1 cellular context compared by ENCODE assay signal in genomic region chr16:85275533-85276249, GRCh38.
TF ChIP-seq lines count a peak whose summit lies in the region.

No MANE protein-coding gene starts in this region.

TF ChIP-seq in K562, 482 proteins besides CTCF, POLR2A, EP300 and RAD21 (continued from another document and continues in another):
- no peak for TF ChIP-seq ZNF592 (IDR thresholded peaks at IDR 0.05)
- TF ChIP-seq ZFPM2 (CRISPR knock-in tag; IDR thresholded peaks at IDR 0.05): no peak
- no peak for TF ChIP-seq POLR2B (IDR thresholded peaks at IDR 0.05; ENCODE audit: low read depth, partially characterized antibody)
- TF ChIP-seq, protein P1, sequence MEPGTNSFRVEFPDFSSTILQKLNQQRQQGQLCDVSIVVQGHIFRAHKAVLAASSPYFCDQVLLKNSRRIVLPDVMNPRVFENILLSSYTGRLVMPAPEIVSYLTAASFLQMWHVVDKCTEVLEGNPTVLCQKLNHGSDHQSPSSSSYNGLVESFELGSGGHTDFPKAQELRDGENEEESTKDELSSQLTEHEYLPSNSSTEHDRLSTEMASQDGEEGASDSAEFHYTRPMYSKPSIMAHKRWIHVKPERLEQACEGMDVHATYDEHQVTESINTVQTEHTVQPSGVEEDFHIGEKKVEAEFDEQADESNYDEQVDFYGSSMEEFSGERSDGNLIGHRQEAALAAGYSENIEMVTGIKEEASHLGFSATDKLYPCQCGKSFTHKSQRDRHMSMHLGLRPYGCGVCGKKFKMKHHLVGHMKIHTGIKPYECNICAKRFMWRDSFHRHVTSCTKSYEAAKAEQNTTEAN (CRISPR knock-in tag; IDR thresholded peaks at IDR 0.05): no peak
- TF ChIP-seq BRD9 (IDR thresholded peaks at IDR 0.05; ENCODE audit: low read depth, partially characterized antibody): no peak
- TF ChIP-seq XRCC3 (IDR thresholded peaks at IDR 0.05): no peak
- no peak for TF ChIP-seq HIVEP1 (CRISPR knock-in tag; IDR thresholded peaks at IDR 0.05)
- no peak for TF ChIP-seq MCM7 (IDR thresholded peaks at IDR 0.05)
- TF ChIP-seq, protein P2, sequence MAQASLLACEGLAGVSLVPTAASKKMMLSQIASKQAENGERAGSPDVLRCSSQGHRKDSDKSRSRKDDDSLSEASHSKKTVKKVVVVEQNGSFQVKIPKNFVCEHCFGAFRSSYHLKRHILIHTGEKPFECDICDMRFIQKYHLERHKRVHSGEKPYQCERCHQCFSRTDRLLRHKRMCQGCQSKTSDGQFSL (CRISPR knock-in tag; IDR thresholded peaks at IDR 0.05): no peak; the same call in 1 of the 2 replicates
- TF ChIP-seq, protein P2 (tag; IDR thresholded peaks at IDR 0.05): no peak
- no peak for TF ChIP-seq ZNF274 (IDR thresholded peaks at IDR 0.05; ENCODE audit: borderline replicate concordance, low read depth, low read length)
- 0 out of 2 replicates have a peak, but pooled peaks have one; percentile 29 for TF ChIP-seq ERF (CRISPR knock-in tag; IDR thresholded peaks at IDR 0.05)
- no peak for TF ChIP-seq POU5F1 (IDR thresholded peaks at IDR 0.05; ENCODE audit: borderline replicate concordance, low read depth, low read length, partially characterized antibody)
- no peak for TF ChIP-seq MYC (IDR thresholded peaks at IDR 0.05; ENCODE audit: low read depth, low read length)
- TF ChIP-seq MYC (CRISPR knock-in tag; IDR thresholded peaks at IDR 0.05; ENCODE audit: borderline replicate concordance, low read depth): no peak
- TF ChIP-seq RBM14 (IDR thresholded peaks at IDR 0.05; ENCODE audit: borderline replicate concordance, insufficient read depth, low read depth, low read length): no peak
- peak; percentile 87 for TF ChIP-seq DEAF1 (CRISPR knock-in tag; IDR thresholded peaks at IDR 0.05)
- no peak for TF ChIP-seq SNIP1 (IDR thresholded peaks at IDR 0.05; ENCODE audit: low read depth)
- no peak for TF ChIP-seq CHCHD3 (CRISPR knock-in tag; IDR thresholded peaks at IDR 0.05)
- TF ChIP-seq SRSF1 (IDR thresholded peaks at IDR 0.05; ENCODE audit: low read depth, low read length): no peak
- TF ChIP-seq ATF1 (CRISPR knock-in tag; IDR thresholded peaks at IDR 0.05): no peak
- no peak for TF ChIP-seq ATF1 (tag; IDR thresholded peaks at IDR 0.05)
- TF ChIP-seq E2F1 (CRISPR knock-in tag; IDR thresholded peaks at IDR 0.05): no peak
- no peak for TF ChIP-seq SNRNP70 (optimal IDR thresholded peaks at IDR 0.05; ENCODE audit: low read depth, low read length)
- no peak for TF ChIP-seq HNRNPLL (IDR thresholded peaks at IDR 0.05; ENCODE audit: low read depth, low read length, poor library complexity, severe bottlenecking)
- no peak for TF ChIP-seq CBX8 (IDR thresholded peaks at IDR 0.05; ENCODE audit: borderline replicate concordance, extremely low read depth, low read depth, low read length, poor library complexity, severe bottlenecking)
- TF ChIP-seq NCOR1 (IDR thresholded peaks at IDR 0.05): no peak
- TF ChIP-seq, protein P3, sequence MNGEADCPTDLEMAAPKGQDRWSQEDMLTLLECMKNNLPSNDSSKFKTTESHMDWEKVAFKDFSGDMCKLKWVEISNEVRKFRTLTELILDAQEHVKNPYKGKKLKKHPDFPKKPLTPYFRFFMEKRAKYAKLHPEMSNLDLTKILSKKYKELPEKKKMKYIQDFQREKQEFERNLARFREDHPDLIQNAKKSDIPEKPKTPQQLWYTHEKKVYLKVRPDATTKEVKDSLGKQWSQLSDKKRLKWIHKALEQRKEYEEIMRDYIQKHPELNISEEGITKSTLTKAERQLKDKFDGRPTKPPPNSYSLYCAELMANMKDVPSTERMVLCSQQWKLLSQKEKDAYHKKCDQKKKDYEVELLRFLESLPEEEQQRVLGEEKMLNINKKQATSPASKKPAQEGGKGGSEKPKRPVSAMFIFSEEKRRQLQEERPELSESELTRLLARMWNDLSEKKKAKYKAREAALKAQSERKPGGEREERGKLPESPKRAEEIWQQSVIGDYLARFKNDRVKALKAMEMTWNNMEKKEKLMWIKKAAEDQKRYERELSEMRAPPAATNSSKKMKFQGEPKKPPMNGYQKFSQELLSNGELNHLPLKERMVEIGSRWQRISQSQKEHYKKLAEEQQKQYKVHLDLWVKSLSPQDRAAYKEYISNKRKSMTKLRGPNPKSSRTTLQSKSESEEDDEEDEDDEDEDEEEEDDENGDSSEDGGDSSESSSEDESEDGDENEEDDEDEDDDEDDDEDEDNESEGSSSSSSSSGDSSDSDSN (IDR thresholded peaks at IDR 0.05; ENCODE audit: borderline replicate concordance in 1 of 2, low read depth in 2 of 2, low read length in 2 of 2): 0 out of 4 replicates have a peak, but pooled peaks of 1 of the 2 experiments have one; percentile 43
- TF ChIP-seq MTA2 (IDR thresholded peaks at IDR 0.05; ENCODE audit: low read depth): no peak
- TF ChIP-seq ADNP (tag; IDR thresholded peaks at IDR 0.05): no peak; the same call in 1 of the 2 replicates
- no peak for TF ChIP-seq CGGBP1 (CRISPR knock-in tag; IDR thresholded peaks at IDR 0.05)
- no peak for TF ChIP-seq ZNF778 (CRISPR knock-in tag; IDR thresholded peaks at IDR 0.05)
- no peak for TF ChIP-seq ZNF507 (tag; conservative IDR thresholded peaks at IDR 0.05)
- TF ChIP-seq ZBTB8A (IDR thresholded peaks at IDR 0.05; ENCODE audit: partially characterized antibody): no peak
- TF ChIP-seq PHB2 (IDR thresholded peaks at IDR 0.05; ENCODE audit: low read depth): no peak
- TF ChIP-seq RBM22 (IDR thresholded peaks at IDR 0.05; ENCODE audit: low read depth, low read length, poor library complexity, severe bottlenecking): no peak
- TF ChIP-seq HDAC6 (IDR thresholded peaks at IDR 0.05; ENCODE audit: low read depth, low read length): no peak
- TF ChIP-seq ZNF655 (CRISPR knock-in tag; IDR thresholded peaks at IDR 0.05): no peak
- no peak for TF ChIP-seq SAFB (IDR thresholded peaks at IDR 0.05; ENCODE audit: borderline replicate concordance, low read depth, low read length)
- no peak for TF ChIP-seq EWSR1 (IDR thresholded peaks at IDR 0.05; ENCODE audit: borderline replicate concordance, low read depth, partially characterized antibody)
- no peak for TF ChIP-seq SRSF7 (optimal IDR thresholded peaks at IDR 0.05; ENCODE audit: low read depth, low read length)
- TF ChIP-seq, protein P4, sequence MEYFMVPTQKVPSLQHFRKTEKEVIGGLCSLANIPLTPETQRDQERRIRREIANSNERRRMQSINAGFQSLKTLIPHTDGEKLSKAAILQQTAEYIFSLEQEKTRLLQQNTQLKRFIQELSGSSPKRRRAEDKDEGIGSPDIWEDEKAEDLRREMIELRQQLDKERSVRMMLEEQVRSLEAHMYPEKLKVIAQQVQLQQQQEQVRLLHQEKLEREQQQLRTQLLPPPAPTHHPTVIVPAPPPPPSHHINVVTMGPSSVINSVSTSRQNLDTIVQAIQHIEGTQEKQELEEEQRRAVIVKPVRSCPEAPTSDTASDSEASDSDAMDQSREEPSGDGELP (CRISPR knock-in tag; IDR thresholded peaks at IDR 0.05; ENCODE audit: borderline replicate concordance): peak; percentile 76; the same call in 1 of the 2 replicates
- no peak for TF ChIP-seq ZNF512 (tag; IDR thresholded peaks at IDR 0.05)
- TF ChIP-seq FUS (optimal IDR thresholded peaks at IDR 0.05; ENCODE audit: low read depth, low read length): no peak
- TF ChIP-seq RNF219 (CRISPR knock-in tag; IDR thresholded peaks at IDR 0.05): no peak
- no peak for TF ChIP-seq MAFF (IDR thresholded peaks at IDR 0.05; ENCODE audit: low read length)
- TF ChIP-seq ZNF184 (CRISPR knock-in tag; IDR thresholded peaks at IDR 0.05): no peak
- peak; percentile 68 for TF ChIP-seq ZFP36 (IDR thresholded peaks at IDR 0.05; ENCODE audit: low read depth, low read length, partially characterized antibody)
- no peak for TF ChIP-seq HDAC3 (IDR thresholded peaks at IDR 0.05; ENCODE audit: borderline replicate concordance, partially characterized antibody)
- no peak for TF ChIP-seq SLC30A9 (CRISPR knock-in tag; IDR thresholded peaks at IDR 0.05)
